9 cellular contexts compared by ENCODE assay signal in the genomic region with DNA sequence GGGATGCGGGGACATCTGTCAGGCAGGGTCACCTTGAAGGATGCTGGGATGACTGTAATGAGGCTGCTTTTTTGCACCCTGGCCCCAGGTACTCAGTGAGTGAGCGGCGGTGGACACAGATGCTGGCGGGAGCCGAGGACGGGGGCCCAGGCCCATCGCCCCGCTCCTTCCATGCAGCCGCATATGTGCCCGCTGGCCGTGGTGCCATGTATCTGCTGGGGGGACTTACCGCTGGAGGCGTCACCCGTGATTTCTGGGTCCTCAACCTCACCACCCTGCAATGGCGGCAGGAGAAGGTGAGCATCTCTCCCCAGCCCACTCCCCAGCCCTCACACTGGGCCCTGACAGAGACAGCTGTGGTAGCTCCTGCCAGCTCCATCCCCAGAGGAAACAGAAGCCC. TPM values are rescaled to one million over a fixed set of nuclear protein-coding genes. Genes with fewer than 3 reads are reported as not detected.
"Had no signal": no experiment of that assay in that cellular context is flagged by ENCODE, and none has a peak within 500 bp of the region (broad histone marks: within the 10 kb centered on the region; RNA-seq: fewer than 3 reads in every experiment).

No MANE protein-coding gene starts in this region.

- H3K9me3 ChIP-seq: HAP-1 had no signal

- H3K27ac ChIP-seq: GM23248 had no signal

- DNase-seq: GM23248, GOT3, H7, H9, HCEC 1CT, HFFc6 had no signal

- H3K4me2 ChIP-seq: GM23338 had no signal

- ATAC-seq: GM23338, HCT116 had no signal

- H3K4me3 ChIP-seq: GM23248, GM23338, HAP-1 had no signal

- H3K4me1 ChIP-seq: HAP-1 had no signal

- H2AFZ ChIP-seq: GM23248, GM23338 had no signal

RNA-seq across cellular contexts. Expression of a gene that starts 33.4 kb away (rescaled TPM):
- total RNA-seq: GM23248 had no signal

RNA-seq across cellular contexts. Expression of a gene that starts 43.6 kb away (rescaled TPM):
- total RNA-seq: GM23248 had no signal
